8 cellular contexts compared by ENCODE assay signal in genomic region chr2:74482801-74483674, GRCh38. TPM values are rescaled to one million over a fixed set of nuclear protein-coding genes. Genes with fewer than 3 reads are reported as not detected.
DNase-seq lines count a peak whose midpoint lies in the region; ATAC-seq, FAIRE-seq and TF ChIP-seq lines count a peak whose summit lies in the region.

Gene CCDC142 (minus strand): TSS chr2:74482998. CDS start chr2:74482837, 161 bp downstream.
Gene TTC31 (plus strand): TSS chr2:74483081. CDS start chr2:74483096, 15 bp downstream.

- peak; percentile 99 for TF ChIP-seq CTCF in HepG2 (CRISPR knock-in tag; IDR thresholded peaks at IDR 0.05)

- peak within 1 kb of the TSS; percentile 78 for H3K4me2 ChIP-seq in HepG2 (ENCODE audit: low read depth, low read length)

- H3K36me3 ChIP-seq in HepG2 (replicated peaks in 1 of 2; ENCODE audit: control insufficient read depth in 1 of 2, insufficient read depth in 2 of 2, low read length in 2 of 2): peaks cover 2 to 10% of the 10 kb centered on the region in 2 experiments; a peak in 4 of 5 replicates

- in situ Hi-C loops in HepG2 (cut with HindIII; ENCODE audit: extremely low pct_ligation_motif_present, low pct_unique_long_range_greater_than_20kb): loop anchor here (5.0 kb wide), 1 partner anchor 99 kb away; no protein-coding TSS in a partner anchor

- peak; percentile 94 for TF ChIP-seq RAD21 in HepG2 (CRISPR knock-in tag; IDR thresholded peaks at IDR 0.05)

- TSS peak; percentile 87 for BruUV-seq in HepG2 (replicated peaks; lab: Mats Ljungman, UMichigan)

- FAIRE-seq in GM19239 (lab: Jason Lieb, UNC) (peak; percentile 97), HepG2 (lab: Jason Lieb, UNC) (peak; percentile 92)

- H3K27ac Mint-ChIP-seq in activated CD4-positive, alpha-beta T cell treated with anti-CD3 and anti-CD28 coated beads, Interleukin-2, amount 10 ng/mL, durations not matched to agents 24 days and 14 days: peak within 1 kb of the TSS; percentile 99

- H4K20me1 ChIP-seq in HepG2 (ENCODE audit: insufficient read depth, low read length): no peaks in the 10 kb centered on the region

- peaks cover 33% of the 10 kb centered on the region for H3K4me1 Mint-ChIP-seq in activated CD4-positive, alpha-beta T cell treated with anti-CD3 and anti-CD28 coated beads, Interleukin-2, amount 10 ng/mL, durations not matched to agents 24 days and 14 days

- H3K36me3 Mint-ChIP-seq in activated CD4-positive, alpha-beta T cell treated with anti-CD3 and anti-CD28 coated beads, Interleukin-2, amount 10 ng/mL, durations not matched to agents 24 days and 14 days (ENCODE audit: low read depth): peaks cover 30% of the 10 kb centered on the region

- peak within 1 kb of the TSS; percentile 82 to 87 (median 83) for H3K4me3 ChIP-seq in HepG2 (replicated peaks in 1 of 3; ENCODE audit: insufficient read depth in 1 of 3, low read depth in 2 of 3, low read length in 3 of 3)

- ATAC-seq in HG03457 (IDR thresholded peaks at IDR 0.05; ENCODE audit: unreplicated experiment) (peak; percentile 61), HepG2 (peak; percentile 91)

- H3K9me3 ChIP-seq in HepG2 (ENCODE audit: low read length): no peaks in the 10 kb centered on the region

- TF ChIP-seq POLR2A in HepG2 (IDR thresholded peaks at IDR 0.05; ENCODE audit: insufficient read depth in 1 of 2, low read depth in 2 of 2, low read length in 2 of 2): peak; percentile 75 to 89

- peak within 1 kb of the TSS; percentile 89 for H3K27ac ChIP-seq in HepG2 (ENCODE audit: extremely low read length, insufficient read depth, low read length)

- under 1% methylated on average over 32 of the region's 50 CpGs for WGBS in HepG2 (ENCODE audit: low lambda C conversion rate)

- no peaks in the 10 kb centered on the region; a peak in 1 of 5 replicates for H3K27me3 ChIP-seq in HepG2 (ENCODE audit: control insufficient read depth in 1 of 2, insufficient read depth in 2 of 2, low read length in 2 of 2)

- H3K4me1 ChIP-seq in HepG2 (ENCODE audit: insufficient read depth, low read length): peaks cover 70% of the 10 kb centered on the region

- TF ChIP-seq EP300 in HepG2 (IDR thresholded peaks at IDR 0.05; ENCODE audit: low read depth in 2 of 2, low read length in 2 of 2) (0 out of 4 replicates have a peak, but pooled peaks of 1 of the 2 experiments have one; percentile 31), HepG2 (CRISPR knock-in tag; IDR thresholded peaks at IDR 0.05; ENCODE audit: borderline replicate concordance) (0 out of 2 replicates have a peak, but pooled peaks have one; percentile 30)

- DNase-seq in C1 segment of cervical spinal cord (lab: John Stamatoyannopoulos, UW) (peak; percentile 88 to 100 (median 97)), GM19239 (ENCODE audit: insufficient read length, low spot score) (peak; percentile 87), NCI-H524 treated with DMSO at 0.1 percent for 48 hours (lab: John Stamatoyannopoulos, UW) (peak; percentile 85), dedifferentiated amniotic fluid mesenchymal stem cell (ENCODE audit: extremely low spot score) (peak; percentile 91), HepG2 (ENCODE audit: low spot score) (peak; percentile 97)
- peak; percentile 97 for DNase-seq in activated CD4-positive, alpha-beta T cell treated with anti-CD3 and anti-CD28 coated beads, Interleukin-2, amount 10 ng/mL, durations not matched to agents 24 days and 14 days
- peak; percentile 92 for DNase-seq in stimulated activated CD4-positive, alpha-beta T cell treated with anti-CD3 and anti-CD28 coated beads, Interleukin-4, amount 100 ng/mL, for 1 hour

- peak within 1 kb of the TSS; percentile 91 for H3K4me3 Mint-ChIP-seq in activated CD4-positive, alpha-beta T cell treated with anti-CD3 and anti-CD28 coated beads, Interleukin-2, amount 10 ng/mL, durations not matched to agents 24 days and 14 days

- peaks cover 45% of the 10 kb centered on the region for H3K79me2 ChIP-seq in HepG2 (ENCODE audit: insufficient read depth, low read length)

- CTCF ChIA-PET in HepG2 (lab: Yijun Ruan, JAX; ENCODE audit: low intra/inter-chr PET ratio, low total read pairs): interaction anchor here (1.0 to 2.4 kb wide), 7 partner anchors 18 to 104 kb away, joined by 3 to 20 read pairs (median 10); partner anchors contain the start of genes AUP1, HTRA2, INO80B and MOGS

- POLR2A ChIA-PET in HepG2 (lab: Yijun Ruan, JAX): interaction anchor here (0.6 to 20.6 kb wide), 21 partner anchors 10 to 357 kb away, joined by 3 to 795 read pairs (median 11); partner anchors contain the start of genes AUP1, C2orf81, DQX1 and HTRA2

- H3K27me3 Mint-ChIP-seq in activated CD4-positive, alpha-beta T cell treated with anti-CD3 and anti-CD28 coated beads, Interleukin-2, amount 10 ng/mL, durations not matched to agents 24 days and 14 days: no peaks in the 10 kb centered on the region

- H3K9me3 Mint-ChIP-seq in activated CD4-positive, alpha-beta T cell treated with anti-CD3 and anti-CD28 coated beads, Interleukin-2, amount 10 ng/mL, durations not matched to agents 24 days and 14 days: no peaks in the 10 kb centered on the region

- intact Hi-C loops in activated CD4-positive, alpha-beta T cell treated with anti-CD3 and anti-CD28 coated beads, Interleukin-2, amount 10 ng/mL, durations not matched to agents 24 days and 14 days (cut with micrococcal nuclease): loop anchor here (1.0 to 2.0 kb wide), 7 partner anchors 11 to 746 kb away; partner anchors contain the start of genes AUP1, C2orf81, HTRA2 and INO80B
- intact Hi-C loops in HepG2 (cut with micrococcal nuclease; ENCODE audit: unreplicated experiment): loop anchor here (1.0 kb wide), 5 partner anchors 19 to 104 kb away; partner anchors contain the start of genes AUP1, HTRA2 and PCGF1

- H3K9ac ChIP-seq in HepG2 (ENCODE audit: insufficient read depth, low read depth, low read length): peak within 1 kb of the TSS; percentile 91

- peak within 1 kb of the TSS; percentile 85 for H2AFZ ChIP-seq in HepG2 (ENCODE audit: low read length)

TF ChIP-seq in HepG2, 621 proteins besides CTCF, POLR2A, EP300 and RAD21 (continues in another document):
- TF ChIP-seq RFXAP (CRISPR knock-in tag; IDR thresholded peaks at IDR 0.05; ENCODE audit: borderline replicate concordance): peak; percentile 77; the same call in 1 of the 2 replicates

RNA-seq across cellular contexts. Expression of gene CCDC142, which starts in this region (rescaled TPM):
- 26.5 and 26.9 TPM in 2 replicates for total RNA-seq in activated CD4-positive, alpha-beta T cell treated with anti-CD3 and anti-CD28 coated beads, Interleukin-2, amount 10 ng/mL, durations not matched to agents 24 days and 14 days
- 8.8 and 30.4 TPM in 2 replicates for total RNA-seq in HepG2 (2016; rRNA removed; fragmentation: Illumina TruSeq; extraction: Trizol)
- total RNA-seq in HepG2 (2016; cell fraction: cytosol; rRNA removed; fragmentation: Illumina TruSeq; extraction: Trizol; ENCODE audit: low read depth): 4.8 and 4.9 TPM in 2 replicates
- 8.0 and 25.5 TPM in 2 replicates for total RNA-seq in HepG2 (2016; cell fraction: insoluble cytoplasmic fraction; rRNA removed; fragmentation: Illumina TruSeq; extraction: Trizol)
- total RNA-seq in HepG2 (2016; cell fraction: membrane; rRNA removed; fragmentation: Illumina TruSeq; extraction: Trizol): 6.2 and 6.3 TPM in 2 replicates
- total RNA-seq in HepG2 (2016; cell fraction: nucleus; rRNA removed; fragmentation: Illumina TruSeq; extraction: Trizol): 51.7 and 65.9 TPM in 2 replicates
- 14.7 and 17.7 TPM in 2 replicates for polyA plus RNA-seq in HepG2 (2011; rRNA removed)
- polyA plus RNA-seq in HepG2 (2011; cell fraction: cytosol; rRNA removed): 5.1 and 6.3 TPM in 2 replicates
- 51.7 and 56.4 TPM in 2 replicates for polyA plus RNA-seq in HepG2 (2011; cell fraction: nucleus; rRNA removed)
- polyA plus RNA-seq in HepG2 (2012): 5.2 and 6.8 TPM in 2 replicates
- 0.66 and 0.67 TPM in 2 replicates for polyA plus RNA-seq in HepG2 (2016; cell fraction: cytosol; fragmentation: Illumina TruSeq; extraction: Trizol; ENCODE audit: low read depth)
- 4.3 and 5.0 TPM in 2 replicates for polyA plus RNA-seq in HepG2 (2016; cell fraction: insoluble cytoplasmic fraction; fragmentation: Illumina TruSeq; extraction: Trizol; ENCODE audit: low read depth)
- polyA plus RNA-seq in HepG2 (2016; cell fraction: membrane; fragmentation: Illumina TruSeq; extraction: Trizol; ENCODE audit: low read depth): 1.4 and 2.5 TPM in 2 replicates
- 76.5 and 76.7 TPM in 2 replicates for polyA plus RNA-seq in HepG2 (2016; cell fraction: nucleus; fragmentation: Illumina TruSeq; extraction: Trizol; ENCODE audit: insufficient read depth, low read depth)
- 64.4 and 82.1 TPM in 2 replicates for polyA minus RNA-seq in HepG2 (2011; rRNA and poly(A)+ RNA removed; ENCODE audit: low replicate concordance)
- 5.7 and 6.4 TPM in 2 replicates for polyA minus RNA-seq in HepG2 (2011; cell fraction: cytosol; rRNA and poly(A)+ RNA removed)
- 87.2 and 94.1 TPM in 2 replicates for polyA minus RNA-seq in HepG2 (2011; cell fraction: nucleus; rRNA and poly(A)+ RNA removed)

RNA-seq across cellular contexts. Expression of gene TTC31, which starts in this region (rescaled TPM):
- total RNA-seq in activated CD4-positive, alpha-beta T cell treated with anti-CD3 and anti-CD28 coated beads, Interleukin-2, amount 10 ng/mL, durations not matched to agents 24 days and 14 days: 27.1 and 31.5 TPM in 2 replicates
- 21.1 and 28.3 TPM in 2 replicates for total RNA-seq in HepG2 (2016; rRNA removed; fragmentation: Illumina TruSeq; extraction: Trizol)
- total RNA-seq in HepG2 (2016; cell fraction: cytosol; rRNA removed; fragmentation: Illumina TruSeq; extraction: Trizol; ENCODE audit: low read depth): 2.7 and 3.0 TPM in 2 replicates
- 18.2 and 28.7 TPM in 2 replicates for total RNA-seq in HepG2 (2016; cell fraction: insoluble cytoplasmic fraction; rRNA removed; fragmentation: Illumina TruSeq; extraction: Trizol)
- total RNA-seq in HepG2 (2016; cell fraction: membrane; rRNA removed; fragmentation: Illumina TruSeq; extraction: Trizol): 6.9 and 8.2 TPM in 2 replicates
- total RNA-seq in HepG2 (2016; cell fraction: nucleus; rRNA removed; fragmentation: Illumina TruSeq; extraction: Trizol): 47.8 and 48.1 TPM in 2 replicates
- 39.5 and 43.4 TPM in 2 replicates for polyA plus RNA-seq in HepG2 (2011; rRNA removed)
- 21.8 and 24.0 TPM in 2 replicates for polyA plus RNA-seq in HepG2 (2011; cell fraction: cytosol; rRNA removed)
- polyA plus RNA-seq in HepG2 (2011; cell fraction: nucleus; rRNA removed): 180 and 208 TPM in 2 replicates
- polyA plus RNA-seq in HepG2 (2012): 20.8 and 30.1 TPM in 2 replicates
- polyA plus RNA-seq in HepG2 (2016; cell fraction: cytosol; fragmentation: Illumina TruSeq; extraction: Trizol; ENCODE audit: low read depth): 2.3 and 2.7 TPM in 2 replicates
- polyA plus RNA-seq in HepG2 (2016; cell fraction: insoluble cytoplasmic fraction; fragmentation: Illumina TruSeq; extraction: Trizol; ENCODE audit: low read depth): 21.6 and 25.6 TPM in 2 replicates
- 5.9 and 6.6 TPM in 2 replicates for polyA plus RNA-seq in HepG2 (2016; cell fraction: membrane; fragmentation: Illumina TruSeq; extraction: Trizol; ENCODE audit: low read depth)
- polyA plus RNA-seq in HepG2 (2016; cell fraction: nucleus; fragmentation: Illumina TruSeq; extraction: Trizol; ENCODE audit: insufficient read depth, low read depth): 99.0 and 111 TPM in 2 replicates
- polyA minus RNA-seq in HepG2 (2011; rRNA and poly(A)+ RNA removed; ENCODE audit: low replicate concordance): 35.9 and 48.7 TPM in 2 replicates
- 11.7 and 13.3 TPM in 2 replicates for polyA minus RNA-seq in HepG2 (2011; cell fraction: cytosol; rRNA and poly(A)+ RNA removed)
- 72.2 and 74.9 TPM in 2 replicates for polyA minus RNA-seq in HepG2 (2011; cell fraction: nucleus; rRNA and poly(A)+ RNA removed)

Comparison
In these comparisons a context has a peak if more than half of its experiments do, and no peak if none do; other contexts are left out.
1. Peak in every context shown above with its lines: DNase-seq, ATAC-seq, H3K4me3 ChIP-seq and H3K27ac ChIP-seq.